ENCODE assay signal across 1 cellular context in the genomic region with DNA sequence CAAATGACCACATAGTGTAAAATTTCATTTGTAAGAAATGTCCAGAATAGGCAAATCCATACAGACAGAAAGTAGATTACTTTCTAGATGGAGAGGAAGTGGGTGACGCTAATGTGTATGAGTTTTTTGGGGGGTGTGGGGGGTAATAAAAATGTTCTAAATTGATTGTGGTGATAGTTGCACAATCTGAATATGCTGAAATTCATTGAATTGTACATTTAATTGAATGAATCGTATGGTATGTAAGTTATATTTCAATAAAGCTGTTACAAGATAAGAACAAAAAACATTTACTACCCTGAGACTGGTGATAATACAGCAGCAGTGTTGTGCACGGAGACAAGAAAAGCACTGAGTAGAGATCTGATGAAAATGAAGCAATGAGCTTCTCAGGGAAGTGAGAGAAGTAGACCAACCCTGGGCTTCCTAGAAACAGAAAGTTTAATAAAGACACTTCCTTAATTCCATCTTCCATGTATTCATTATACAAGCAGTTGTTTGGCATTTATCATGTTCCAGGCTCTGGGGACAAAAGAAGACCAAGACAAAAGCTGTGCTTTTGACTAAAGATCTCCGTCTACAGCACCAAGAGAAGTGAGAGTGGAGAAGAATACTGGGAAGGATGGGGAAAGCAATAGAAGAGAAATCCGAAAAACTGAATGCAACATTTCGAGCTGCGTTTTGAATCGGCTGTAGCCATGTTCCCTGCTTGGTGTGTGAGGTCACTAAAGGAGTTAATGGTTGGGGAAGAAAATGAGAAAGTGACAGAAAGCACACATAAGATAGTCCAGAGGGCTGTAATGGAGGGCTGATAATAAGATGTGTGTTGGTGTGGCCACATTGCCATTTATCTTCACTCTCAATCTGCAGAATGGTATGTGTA.
TF ChIP-seq lines count a peak whose summit lies in the region.

No MANE protein-coding gene starts in this region.

TF ChIP-seq in GM23338, 12 proteins besides CTCF, POLR2A, EP300 and RAD21 (continued from another document):
- TF ChIP-seq, protein P1, sequence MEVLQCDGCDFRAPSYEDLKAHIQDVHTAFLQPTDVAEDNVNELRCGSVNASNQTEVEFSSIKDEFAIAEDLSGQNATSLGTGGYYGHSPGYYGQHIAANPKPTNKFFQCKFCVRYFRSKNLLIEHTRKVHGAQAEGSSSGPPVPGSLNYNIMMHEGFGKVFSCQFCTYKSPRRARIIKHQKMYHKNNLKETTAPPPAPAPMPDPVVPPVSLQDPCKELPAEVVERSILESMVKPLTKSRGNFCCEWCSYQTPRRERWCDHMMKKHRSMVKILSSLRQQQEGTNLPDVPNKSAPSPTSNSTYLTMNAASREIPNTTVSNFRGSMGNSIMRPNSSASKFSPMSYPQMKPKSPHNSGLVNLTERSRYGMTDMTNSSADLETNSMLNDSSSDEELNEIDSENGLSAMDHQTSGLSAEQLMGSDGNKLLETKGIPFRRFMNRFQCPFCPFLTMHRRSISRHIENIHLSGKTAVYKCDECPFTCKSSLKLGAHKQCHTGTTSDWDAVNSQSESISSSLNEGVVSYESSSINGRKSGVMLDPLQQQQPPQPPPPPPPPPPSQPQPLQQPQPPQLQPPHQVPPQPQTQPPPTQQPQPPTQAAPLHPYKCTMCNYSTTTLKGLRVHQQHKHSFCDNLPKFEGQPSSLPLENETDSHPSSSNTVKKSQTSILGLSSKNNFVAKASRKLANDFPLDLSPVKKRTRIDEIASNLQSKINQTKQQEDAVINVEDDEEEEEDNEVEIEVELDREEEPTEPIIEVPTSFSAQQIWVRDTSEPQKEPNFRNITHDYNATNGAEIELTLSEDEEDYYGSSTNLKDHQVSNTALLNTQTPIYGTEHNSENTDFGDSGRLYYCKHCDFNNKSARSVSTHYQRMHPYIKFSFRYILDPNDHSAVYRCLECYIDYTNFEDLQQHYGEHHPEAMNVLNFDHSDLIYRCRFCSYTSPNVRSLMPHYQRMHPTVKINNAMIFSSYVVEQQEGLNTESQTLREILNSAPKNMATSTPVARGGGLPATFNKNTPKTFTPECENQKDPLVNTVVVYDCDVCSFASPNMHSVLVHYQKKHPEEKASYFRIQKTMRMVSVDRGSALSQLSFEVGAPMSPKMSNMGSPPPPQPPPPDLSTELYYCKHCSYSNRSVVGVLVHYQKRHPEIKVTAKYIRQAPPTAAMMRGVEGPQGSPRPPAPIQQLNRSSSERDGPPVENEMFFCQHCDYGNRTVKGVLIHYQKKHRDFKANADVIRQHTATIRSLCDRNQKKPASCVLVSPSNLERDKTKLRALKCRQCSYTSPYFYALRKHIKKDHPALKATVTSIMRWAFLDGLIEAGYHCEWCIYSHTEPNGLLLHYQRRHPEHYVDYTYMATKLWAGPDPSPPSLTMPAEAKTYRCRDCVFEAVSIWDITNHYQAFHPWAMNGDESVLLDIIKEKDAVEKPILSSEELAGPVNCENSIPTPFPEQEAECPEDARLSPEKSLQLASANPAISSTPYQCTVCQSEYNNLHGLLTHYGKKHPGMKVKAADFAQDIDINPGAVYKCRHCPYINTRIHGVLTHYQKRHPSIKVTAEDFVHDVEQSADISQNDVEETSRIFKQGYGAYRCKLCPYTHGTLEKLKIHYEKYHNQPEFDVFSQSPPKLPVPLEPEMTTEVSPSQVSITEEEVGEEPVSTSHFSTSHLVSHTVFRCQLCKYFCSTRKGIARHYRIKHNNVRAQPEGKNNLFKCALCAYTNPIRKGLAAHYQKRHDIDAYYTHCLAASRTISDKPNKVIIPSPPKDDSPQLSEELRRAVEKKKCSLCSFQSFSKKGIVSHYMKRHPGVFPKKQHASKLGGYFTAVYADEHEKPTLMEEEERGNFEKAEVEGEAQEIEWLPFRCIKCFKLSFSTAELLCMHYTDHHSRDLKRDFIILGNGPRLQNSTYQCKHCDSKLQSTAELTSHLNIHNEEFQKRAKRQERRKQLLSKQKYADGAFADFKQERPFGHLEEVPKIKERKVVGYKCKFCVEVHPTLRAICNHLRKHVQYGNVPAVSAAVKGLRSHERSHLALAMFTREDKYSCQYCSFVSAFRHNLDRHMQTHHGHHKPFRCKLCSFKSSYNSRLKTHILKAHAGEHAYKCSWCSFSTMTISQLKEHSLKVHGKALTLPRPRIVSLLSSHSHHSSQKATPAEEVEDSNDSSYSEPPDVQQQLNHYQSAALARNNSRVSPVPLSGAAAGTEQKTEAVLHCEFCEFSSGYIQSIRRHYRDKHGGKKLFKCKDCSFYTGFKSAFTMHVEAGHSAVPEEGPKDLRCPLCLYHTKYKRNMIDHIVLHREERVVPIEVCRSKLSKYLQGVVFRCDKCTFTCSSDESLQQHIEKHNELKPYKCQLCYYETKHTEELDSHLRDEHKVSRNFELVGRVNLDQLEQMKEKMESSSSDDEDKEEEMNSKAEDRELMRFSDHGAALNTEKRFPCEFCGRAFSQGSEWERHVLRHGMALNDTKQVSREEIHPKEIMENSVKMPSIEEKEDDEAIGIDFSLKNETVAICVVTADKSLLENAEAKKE (CRISPR knock-in tag; IDR thresholded peaks at IDR 0.05), result no peak
- TF ChIP-seq NANOG (IDR thresholded peaks at IDR 0.05; ENCODE audit: borderline replicate concordance) (no peak), EZH2phosphoT487 (IDR thresholded peaks at IDR 0.05; ENCODE audit: unreplicated experiment) (no peak)
- TF ChIP-seq, protein P2, sequence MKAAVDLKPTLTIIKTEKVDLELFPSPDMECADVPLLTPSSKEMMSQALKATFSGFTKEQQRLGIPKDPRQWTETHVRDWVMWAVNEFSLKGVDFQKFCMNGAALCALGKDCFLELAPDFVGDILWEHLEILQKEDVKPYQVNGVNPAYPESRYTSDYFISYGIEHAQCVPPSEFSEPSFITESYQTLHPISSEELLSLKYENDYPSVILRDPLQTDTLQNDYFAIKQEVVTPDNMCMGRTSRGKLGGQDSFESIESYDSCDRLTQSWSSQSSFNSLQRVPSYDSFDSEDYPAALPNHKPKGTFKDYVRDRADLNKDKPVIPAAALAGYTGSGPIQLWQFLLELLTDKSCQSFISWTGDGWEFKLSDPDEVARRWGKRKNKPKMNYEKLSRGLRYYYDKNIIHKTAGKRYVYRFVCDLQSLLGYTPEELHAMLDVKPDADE (IDR thresholded peaks at IDR 0.05), result no peak
TF ChIP-seq in GM23338: peak in this region for 0.
